15 cellular contexts compared by ENCODE assay signal in the genomic region with DNA sequence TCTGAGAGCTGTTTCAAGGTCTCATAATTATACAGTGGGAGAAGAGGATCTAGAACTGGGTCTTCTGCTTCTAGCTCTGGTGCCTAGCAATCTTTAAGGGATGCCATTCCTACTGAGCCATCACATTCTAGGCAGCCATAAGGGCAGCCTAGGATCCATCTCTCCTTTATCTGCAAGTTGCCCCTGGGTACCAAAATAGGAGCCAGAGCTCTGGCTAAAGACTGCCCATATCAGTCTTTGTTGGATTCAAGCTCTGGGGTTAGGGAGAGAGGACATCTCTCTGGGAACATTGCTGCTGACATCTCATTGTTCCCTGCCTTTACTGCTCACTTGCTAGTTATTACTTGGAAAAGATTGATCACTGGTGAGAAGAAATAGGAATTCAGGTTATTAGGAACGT.
DNase-seq lines count a peak whose midpoint lies in the region; ATAC-seq and TF ChIP-seq lines count a peak whose summit lies in the region.
"Had no signal": no experiment of that assay in that cellular context is flagged by ENCODE, and none has a peak within 500 bp of the region (broad histone marks: within the 10 kb centered on the region; RNA-seq: fewer than 3 reads in every experiment).

No MANE protein-coding gene starts in this region.

- no peak overlapping the region for H3K27ac ChIP-seq in HEK293 (ENCODE audit: extremely low read depth, low read depth, low read length)
- no peak overlapping the region for H3K27ac ChIP-seq in Karpas-422 (ENCODE audit: low read length)
- H3K27ac ChIP-seq in osteoblast (ENCODE audit: low read depth, low read length), result peak overlapping the region; percentile 96

- H3K9me3 ChIP-seq in HEK293 (ENCODE audit: control insufficient read depth, insufficient read depth, low read depth, low read length), result no peaks in the 10 kb centered on the region
- no peaks in the 10 kb centered on the region for H3K9me3 ChIP-seq in Karpas-422 (ENCODE audit: low read length)
- H3K9me3 ChIP-seq in osteoblast (ENCODE audit: low read depth, low read length), result no peaks in the 10 kb centered on the region
- no peaks in the 10 kb centered on the region for H3K9me3 ChIP-seq in HAP-1
- H3K9me3 ChIP-seq: BE2C had no signal

- no peak for TF ChIP-seq CTCF in HEK293 (tag by site-specific recombination; IDR thresholded peaks at IDR 0.05)
- TF ChIP-seq CTCF in osteoblast (IDR thresholded peaks at IDR 0.05; ENCODE audit: extremely low read depth, low read depth, low read length), result no peak

- H3K36me3 Mint-ChIP-seq in effector memory CD8-positive, alpha-beta T cell (ENCODE audit: insufficient read depth), result no peaks in the 10 kb centered on the region
- H3K36me3 Mint-ChIP-seq in activated naive CD8-positive, alpha-beta T cell treated with anti-CD3 and anti-CD28 coated beads for 36 hours, result no peaks in the 10 kb centered on the region

- no peaks in the 10 kb centered on the region for H3K9me2 ChIP-seq in Karpas-422 (replicated peaks; ENCODE audit: insufficient read depth, low read length)

- ATAC-seq in effector memory CD8-positive, alpha-beta T cell (replicated peaks), result no peak

- H3K27me3 Mint-ChIP-seq in effector memory CD8-positive, alpha-beta T cell, result no peaks in the 10 kb centered on the region
- H3K27me3 Mint-ChIP-seq in activated naive CD8-positive, alpha-beta T cell treated with anti-CD3 and anti-CD28 coated beads for 36 hours, result no peaks in the 10 kb centered on the region
- H3K27me3 Mint-ChIP-seq: CD4-positive, alpha-beta T cell had no signal

- no peak overlapping the region for H3K9ac ChIP-seq in Karpas-422 (ENCODE audit: low read length)

- H3K36me3 ChIP-seq in HEK293 (ENCODE audit: control insufficient read depth in 2 of 2, insufficient read depth in 1 of 2, low read length in 2 of 2) (no peaks in the 10 kb centered on the region), Karpas-422 (ENCODE audit: insufficient read depth, low read length) (no peaks in the 10 kb centered on the region), osteoblast (ENCODE audit: insufficient read depth, low read length) (no peaks in the 10 kb centered on the region), HAP-1 (replicated peaks) (no peaks in the 10 kb centered on the region)
- H3K36me3 ChIP-seq: BE2C had no signal

- CTCF ChIA-PET in HEK293 (lab: Yijun Ruan, JAX), result interaction anchor here (1.0 to 1.1 kb wide), 2 partner anchors 22 to 263 kb away, joined by 3 read pairs; no protein-coding TSS in a partner anchor

- peak overlapping the region; percentile 86 to 87 for H3K27ac Mint-ChIP-seq in effector memory CD8-positive, alpha-beta T cell
- no peak overlapping the region for H3K27ac Mint-ChIP-seq in activated naive CD8-positive, alpha-beta T cell treated with anti-CD3 and anti-CD28 coated beads for 36 hours
- H3K27ac Mint-ChIP-seq: CD4-positive, alpha-beta T cell had no signal

- peak; percentile 4 for DNase-seq in Karpas-422
- no peak for DNase-seq in effector memory CD8-positive, alpha-beta T cell
- DNase-seq in osteoblast (ENCODE audit: insufficient read length, low spot score, missing footprints), result no peak
- DNase-seq in medulla oblongata (ENCODE audit: extremely low spot score), result no peak
- DNase-seq in activated naive CD8-positive, alpha-beta T cell treated with anti-CD3 and anti-CD28 coated beads for 36 hours, result no peak
- DNase-seq in HAP-1 (ENCODE audit: low spot score in 2 of 2), result no peak
- DNase-seq: BE2C, GOT3, NCI-H1436, NCI-H2029 treated with DMSO at 0.1 percent for 48 hours, NCI-H510A, NCI-H774, RPMI8226 had no signal

- POLR2A ChIA-PET in HEK293 (lab: Yijun Ruan, JAX), result no interaction called here

- no peaks in the 10 kb centered on the region for H3K4me1 ChIP-seq in HEK293 (ENCODE audit: control insufficient read depth, insufficient read depth, low read length)
- peaks cover 5% of the 10 kb centered on the region; the same call in 1 of the 2 replicates for H3K4me1 ChIP-seq in Karpas-422 (ENCODE audit: low read length)
- peaks cover 61% of the 10 kb centered on the region for H3K4me1 ChIP-seq in osteoblast (ENCODE audit: insufficient read depth, low read length)
- H3K4me1 ChIP-seq in HAP-1, result no peaks in the 10 kb centered on the region

- H3K4me3 Mint-ChIP-seq in effector memory CD8-positive, alpha-beta T cell, result no peak overlapping the region
- H3K4me3 Mint-ChIP-seq in activated naive CD8-positive, alpha-beta T cell treated with anti-CD3 and anti-CD28 coated beads for 36 hours, result no peak overlapping the region
- H3K4me3 Mint-ChIP-seq: CD4-positive, alpha-beta T cell had no signal

- no peak overlapping the region for H2AFZ ChIP-seq in Karpas-422 (ENCODE audit: low read length)
- no peak overlapping the region for H2AFZ ChIP-seq in osteoblast (ENCODE audit: low read length)

- H3K4me1 Mint-ChIP-seq in effector memory CD8-positive, alpha-beta T cell (ENCODE audit: low read depth in 2 of 2), result peaks cover 9 to 10% of the 10 kb centered on the region in 2 donors
- peaks cover 15% of the 10 kb centered on the region for H3K4me1 Mint-ChIP-seq in activated naive CD8-positive, alpha-beta T cell treated with anti-CD3 and anti-CD28 coated beads for 36 hours

- H3K4me2 ChIP-seq in Karpas-422 (ENCODE audit: low read depth, low read length, poor library complexity, severe bottlenecking) (no peak overlapping the region), osteoblast (ENCODE audit: insufficient read depth, low read length) (no peak overlapping the region)

- H3K4me3 ChIP-seq in HEK293 (ENCODE audit: low read depth, low read length) (no peak overlapping the region), Karpas-422 (ENCODE audit: low read length) (no peak overlapping the region), osteoblast (ENCODE audit: insufficient read depth, low read length) (no peak overlapping the region), HAP-1 (no peak overlapping the region)

- H3K79me2 ChIP-seq in Karpas-422 (ENCODE audit: low read length) (no peaks in the 10 kb centered on the region), osteoblast (ENCODE audit: insufficient read depth, low read length) (no peaks in the 10 kb centered on the region)

- H3K9me3 Mint-ChIP-seq in effector memory CD8-positive, alpha-beta T cell, result no peaks in the 10 kb centered on the region
- peaks cover 8% of the 10 kb centered on the region for H3K9me3 Mint-ChIP-seq in activated naive CD8-positive, alpha-beta T cell treated with anti-CD3 and anti-CD28 coated beads for 36 hours
- H3K9me3 Mint-ChIP-seq: CD4-positive, alpha-beta T cell had no signal

- H3K27me3 ChIP-seq in Karpas-422 (ENCODE audit: low read length), result no peaks in the 10 kb centered on the region
- no peaks in the 10 kb centered on the region for H3K27me3 ChIP-seq in osteoblast (ENCODE audit: insufficient read depth, low read length)
- H3K27me3 ChIP-seq in HAP-1 (ENCODE audit: low read depth), result no peaks in the 10 kb centered on the region
- H3K27me3 ChIP-seq: BE2C had no signal

- H4K20me1 ChIP-seq in Karpas-422 (ENCODE audit: insufficient read depth, low read depth, low read length) (no peaks in the 10 kb centered on the region), osteoblast (ENCODE audit: insufficient read depth, low read length) (no peaks in the 10 kb centered on the region)

- in situ Hi-C loops in HAP-1 (cut with MboI; ENCODE audit: low sequenced_read_pairs), result no loop called here

TF ChIP-seq in HEK293, 187 proteins besides CTCF, POLR2A, EP300 and RAD21:
- peak; percentile 46; the same call in 1 of the 2 replicates for TF ChIP-seq ZBTB17 (tag by site-specific recombination; IDR thresholded peaks at IDR 0.05)
- TF ChIP-seq ZNF335 (tag by site-specific recombination; conservative IDR thresholded peaks at IDR 0.05), result no peak
